Comparison of ENCODE assay signal across 1 cellular context in the genomic region with DNA sequence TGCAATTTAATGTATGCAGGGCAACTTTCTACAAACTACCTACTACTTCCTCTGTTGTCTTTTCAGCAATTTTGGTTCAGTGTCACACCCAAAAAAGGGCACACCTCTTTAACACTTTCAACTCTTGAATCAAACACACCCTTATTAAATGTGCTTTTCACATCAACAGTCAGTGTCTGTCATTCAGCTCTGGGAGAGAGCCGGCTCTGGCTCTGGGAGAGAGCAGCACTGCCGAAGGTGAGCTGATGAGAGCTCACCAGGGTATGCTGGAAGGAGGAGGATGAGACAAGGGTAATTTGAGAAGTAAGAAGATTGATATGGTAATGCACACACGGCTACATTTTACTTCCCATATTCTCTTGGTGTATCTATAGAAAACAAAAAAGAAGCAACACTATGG.
TF ChIP-seq lines count a peak whose summit lies in the region.

No MANE protein-coding gene starts in this region.

TF ChIP-seq in HEK293, 187 proteins besides CTCF, POLR2A, EP300 and RAD21 (continued from another document):
- TF ChIP-seq, protein P1, sequence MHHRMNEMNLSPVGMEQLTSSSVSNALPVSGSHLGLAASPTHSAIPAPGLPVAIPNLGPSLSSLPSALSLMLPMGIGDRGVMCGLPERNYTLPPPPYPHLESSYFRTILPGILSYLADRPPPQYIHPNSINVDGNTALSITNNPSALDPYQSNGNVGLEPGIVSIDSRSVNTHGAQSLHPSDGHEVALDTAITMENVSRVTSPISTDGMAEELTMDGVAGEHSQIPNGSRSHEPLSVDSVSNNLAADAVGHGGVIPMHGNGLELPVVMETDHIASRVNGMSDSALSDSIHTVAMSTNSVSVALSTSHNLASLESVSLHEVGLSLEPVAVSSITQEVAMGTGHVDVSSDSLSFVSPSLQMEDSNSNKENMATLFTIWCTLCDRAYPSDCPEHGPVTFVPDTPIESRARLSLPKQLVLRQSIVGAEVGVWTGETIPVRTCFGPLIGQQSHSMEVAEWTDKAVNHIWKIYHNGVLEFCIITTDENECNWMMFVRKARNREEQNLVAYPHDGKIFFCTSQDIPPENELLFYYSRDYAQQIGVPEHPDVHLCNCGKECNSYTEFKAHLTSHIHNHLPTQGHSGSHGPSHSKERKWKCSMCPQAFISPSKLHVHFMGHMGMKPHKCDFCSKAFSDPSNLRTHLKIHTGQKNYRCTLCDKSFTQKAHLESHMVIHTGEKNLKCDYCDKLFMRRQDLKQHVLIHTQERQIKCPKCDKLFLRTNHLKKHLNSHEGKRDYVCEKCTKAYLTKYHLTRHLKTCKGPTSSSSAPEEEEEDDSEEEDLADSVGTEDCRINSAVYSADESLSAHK (tag by site-specific recombination; IDR thresholded peaks at IDR 0.05), result no peak
- TF ChIP-seq SP2 (tag by site-specific recombination; IDR thresholded peaks at IDR 0.05), result no peak
- no peak for TF ChIP-seq ZNF596 (tag by site-specific recombination; IDR thresholded peaks at IDR 0.05)
- no peak for TF ChIP-seq MZF1 (tag by site-specific recombination; IDR thresholded peaks at IDR 0.05; ENCODE audit: borderline replicate concordance)
- TF ChIP-seq ZBTB20 (tag by site-specific recombination; IDR thresholded peaks at IDR 0.05), result no peak
- no peak for TF ChIP-seq ZBTB7A (tag by site-specific recombination; IDR thresholded peaks at IDR 0.05; ENCODE audit: low read depth)
- no peak for TF ChIP-seq ZNF747 (tag by site-specific recombination; IDR thresholded peaks at IDR 0.05)
- no peak for TF ChIP-seq ZNF768 (tag by site-specific recombination; IDR thresholded peaks at IDR 0.05)
